11 cellular contexts compared by ENCODE assay signal in the genomic region with DNA sequence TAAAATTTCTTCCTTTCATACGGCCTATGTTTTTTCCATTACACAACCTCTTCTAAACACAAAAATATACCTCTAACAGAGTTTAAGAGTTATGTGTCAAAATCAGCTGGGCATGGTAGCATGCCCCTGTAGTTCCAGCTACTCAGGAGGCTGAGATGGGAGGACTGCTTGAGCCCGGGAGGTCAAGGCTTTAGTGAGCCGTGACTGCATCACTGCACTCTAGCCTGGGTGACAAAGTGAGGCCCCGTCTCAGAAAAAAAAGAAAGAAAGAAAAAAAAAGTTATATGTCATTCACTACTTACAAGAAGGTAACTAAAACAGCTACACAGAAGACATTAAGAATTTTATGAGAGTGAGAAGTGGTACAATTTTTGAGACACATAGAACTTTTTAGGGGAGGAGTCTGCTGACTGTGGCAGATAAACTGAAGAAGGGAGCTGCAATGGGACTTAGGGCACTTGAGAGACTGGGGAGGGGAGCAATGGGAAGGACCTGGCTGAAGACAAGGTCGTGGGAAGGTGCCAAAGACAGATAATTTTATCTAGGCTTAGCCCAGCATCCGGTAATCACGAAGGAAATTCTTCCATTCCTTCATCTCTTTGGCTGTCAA.
"Had no signal": no experiment of that assay in that cellular context is flagged by ENCODE, and none has a peak within 500 bp of the region (broad histone marks: within the 10 kb centered on the region; RNA-seq: fewer than 3 reads in every experiment).

No MANE protein-coding gene starts in this region.

- H3K4me3 Mint-ChIP-seq: activated CD4-positive, alpha-beta T cell treated with anti-CD3 and anti-CD28 coated beads, Interleukin-2, amount 10 ng/mL, durations not matched to agents 24 days and 14 days; activated naive CD4-positive, alpha-beta T cell treated with anti-CD3 and anti-CD28 coated beads for 36 hours; activated T-helper 1 cell treated with anti-CD3 and anti-CD28 coated beads, Interleukin-12 subunit alpha, Interleukin-12 subunit beta, Interleukin-2, Interleukin-4 antibody, amounts not matched to agents 30 ng/mL and 10 ng/mL and 1 ng/mL, durations not matched to agents 14 hours and 24 hours and 36 hours; mesothelial cell of epicardium; stimulated activated naive CD8-positive, alpha-beta T cell treated with anti-CD3 and anti-CD28 coated beads, Interleukin-15, amount 100 ng/mL, for 72 hours had no signal

- DNase-seq: activated CD4-positive, alpha-beta T cell treated with anti-CD3 and anti-CD28 coated beads, Interleukin-2, amount 10 ng/mL, durations not matched to agents 24 days and 14 days; activated naive CD4-positive, alpha-beta T cell treated with anti-CD3 and anti-CD28 coated beads for 36 hours; pancreas; stimulated activated CD4-positive, alpha-beta T cell treated with anti-CD3 and anti-CD28 coated beads, Interleukin-12 subunit alpha, Interleukin-12 subunit beta, amount 100 ng/mL, for 4 hours; stimulated activated CD4-positive, alpha-beta T cell treated with anti-CD3 and anti-CD28 coated beads, Interleukin-2, amount 100 ng/mL, for 48 hours; stimulated activated CD8-positive, alpha-beta memory T cell treated with anti-CD3 and anti-CD28 coated beads, Interleukin-4, amount 100 ng/mL, for 48 hours; stimulated activated naive CD8-positive, alpha-beta T cell treated with anti-CD3 and anti-CD28 coated beads, Interleukin-15, amount 100 ng/mL, for 72 hours had no signal

- H3K36me3 ChIP-seq: pancreas, thoracic aorta had no signal

- H3K27ac Mint-ChIP-seq: activated CD4-positive, alpha-beta T cell treated with anti-CD3 and anti-CD28 coated beads, Interleukin-2, amount 10 ng/mL, durations not matched to agents 24 days and 14 days; activated naive CD4-positive, alpha-beta T cell treated with anti-CD3 and anti-CD28 coated beads for 36 hours; activated T-helper 1 cell treated with anti-CD3 and anti-CD28 coated beads, Interleukin-12 subunit alpha, Interleukin-12 subunit beta, Interleukin-2, Interleukin-4 antibody, amounts not matched to agents 30 ng/mL and 10 ng/mL and 1 ng/mL, durations not matched to agents 14 hours and 24 hours and 36 hours; mesothelial cell of epicardium; stimulated activated naive CD8-positive, alpha-beta T cell treated with anti-CD3 and anti-CD28 coated beads, Interleukin-15, amount 100 ng/mL, for 72 hours had no signal

- H3K27me3 ChIP-seq: gastroesophageal sphincter, pancreas had no signal

- H3K4me3 ChIP-seq: gastroesophageal sphincter, pancreas, thoracic aorta had no signal

- H3K9me3 ChIP-seq: gastroesophageal sphincter, pancreas, thoracic aorta had no signal

- H3K27ac ChIP-seq: gastroesophageal sphincter, pancreas, thoracic aorta had no signal

- H3K27me3 Mint-ChIP-seq: activated CD4-positive, alpha-beta T cell treated with anti-CD3 and anti-CD28 coated beads, Interleukin-2, amount 10 ng/mL, durations not matched to agents 24 days and 14 days; stimulated activated naive CD8-positive, alpha-beta T cell treated with anti-CD3 and anti-CD28 coated beads, Interleukin-15, amount 100 ng/mL, for 72 hours had no signal

- ATAC-seq: gastroesophageal sphincter; pancreas; stimulated activated naive CD8-positive, alpha-beta T cell treated with anti-CD3 and anti-CD28 coated beads, Interleukin-15, amount 100 ng/mL, for 72 hours had no signal

- H3K4me1 ChIP-seq: gastroesophageal sphincter, pancreas had no signal

- H3K9me3 Mint-ChIP-seq: activated naive CD4-positive, alpha-beta T cell treated with anti-CD3 and anti-CD28 coated beads for 36 hours; activated T-helper 1 cell treated with anti-CD3 and anti-CD28 coated beads, Interleukin-12 subunit alpha, Interleukin-12 subunit beta, Interleukin-2, Interleukin-4 antibody, amounts not matched to agents 30 ng/mL and 10 ng/mL and 1 ng/mL, durations not matched to agents 14 hours and 24 hours and 36 hours; mesothelial cell of epicardium; stimulated activated naive CD8-positive, alpha-beta T cell treated with anti-CD3 and anti-CD28 coated beads, Interleukin-15, amount 100 ng/mL, for 72 hours had no signal
